Comparison of ENCODE assay signal across 10 cellular contexts in genomic region chr7:45827731-45828130, GRCh38. TPM values are rescaled to one million over a fixed set of nuclear protein-coding genes. Genes with fewer than 3 reads are reported as not detected.
"Had no signal": no experiment of that assay in that cellular context is flagged by ENCODE, and none has a peak within 500 bp of the region (broad histone marks: within the 10 kb centered on the region; RNA-seq: fewer than 3 reads in every experiment).

No MANE protein-coding gene starts in this region.

RNA-seq across cellular contexts. Expression of gene CCDC201, which starts 45.2 kb away (rescaled TPM):
- total RNA-seq: OCI-LY7, PC-9, Peyer's patch, Right ventricle myocardium inferior, Right ventricle myocardium superior, RPMI7951, SJCRH30, SJSA1, SK-MEL-5 had no signal
- polyA plus RNA-seq: SK-N-SH had no signal
